In the genomic region with DNA sequence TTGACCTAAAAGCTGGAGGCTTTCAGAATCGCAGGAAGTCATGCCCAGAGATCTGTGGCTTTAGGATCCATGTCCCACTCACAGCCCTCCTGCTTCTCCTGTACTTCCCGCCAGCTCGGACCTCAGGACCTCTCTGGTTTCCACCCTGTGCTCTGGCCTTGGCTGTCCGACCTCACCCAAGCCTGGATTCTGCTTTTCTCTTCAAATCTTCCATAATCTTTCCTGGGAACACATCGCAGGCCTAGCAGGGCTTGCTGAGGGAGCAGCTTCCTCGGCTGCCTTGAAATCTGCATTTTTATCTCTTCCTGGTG, we compare ENCODE assay signal across 1 cellular context.
TF ChIP-seq lines count a peak whose summit lies in the region.

No MANE protein-coding gene starts in this region.

TF ChIP-seq in HEK293, 187 proteins besides CTCF, POLR2A, EP300 and RAD21 (continued from another document):
- TF ChIP-seq ZNF600 (tag by site-specific recombination; IDR thresholded peaks at IDR 0.05) (no peak), ZFP69B (tag by site-specific recombination; IDR thresholded peaks at IDR 0.05) (no peak), ZNF48 (tag by site-specific recombination; IDR thresholded peaks at IDR 0.05) (no peak), ZFP37 (tag by site-specific recombination; IDR thresholded peaks at IDR 0.05) (no peak), ZNF707 (tag by site-specific recombination; IDR thresholded peaks at IDR 0.05) (no peak), GLIS2 (tag by site-specific recombination; IDR thresholded peaks at IDR 0.05) (no peak)
